ENCODE assay signal across 10 cellular contexts in the genomic region with DNA sequence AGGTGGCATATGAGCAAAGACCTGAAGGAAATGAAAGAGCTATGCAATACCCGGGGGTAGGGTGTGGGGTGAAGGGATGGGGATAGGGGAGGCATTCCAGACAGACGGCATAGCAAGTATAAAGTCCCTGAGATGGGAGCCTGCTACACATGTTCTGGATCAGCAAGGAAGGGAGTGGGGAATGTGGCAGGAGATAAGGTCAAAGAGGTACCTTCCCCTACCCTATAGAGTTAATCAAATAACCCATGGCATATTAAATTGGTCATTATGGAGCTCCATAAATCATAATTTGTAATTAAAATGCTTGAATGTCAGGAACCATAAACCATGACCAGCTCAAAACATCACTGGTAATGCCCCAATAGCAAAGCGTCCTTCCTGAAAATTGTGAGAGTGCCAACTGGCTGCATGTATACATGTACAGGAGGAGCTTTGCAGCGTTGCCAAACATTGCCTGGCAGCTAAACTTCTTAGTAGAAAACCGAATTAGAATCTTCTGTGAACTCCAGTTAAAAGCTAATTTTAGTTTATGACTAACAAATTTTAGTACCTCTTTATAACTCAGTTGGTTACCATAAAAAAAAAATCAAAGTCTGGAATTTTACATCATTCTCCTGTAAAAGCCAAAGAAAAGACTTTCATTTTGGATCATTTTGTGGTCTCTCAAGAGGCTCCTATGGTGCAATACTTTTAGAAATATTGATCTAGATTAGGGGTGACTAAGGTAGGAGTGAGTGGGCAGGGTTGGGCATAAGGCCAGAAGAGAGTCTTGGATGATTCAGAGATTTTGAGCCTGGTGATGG.
A peak's percentile ranks its signal among the peaks of the same experiment; 100 is the strongest.
DNase-seq lines count a peak whose midpoint lies in the region; FAIRE-seq lines count a peak whose summit lies in the region.
"Had no signal": no experiment of that assay in that cellular context is flagged by ENCODE, and none has a peak within 500 bp of the region (broad histone marks: within the 10 kb centered on the region; RNA-seq: fewer than 3 reads in every experiment).

No MANE protein-coding gene starts in this region.

- no peak for FAIRE-seq in GM19239 (lab: Jason Lieb, UNC)

- peak; percentile 42 for DNase-seq in stimulated activated naive CD4-positive, alpha-beta T cell treated with Interleukin-2 at 50 U/mL for 16 hours (lab: John Stamatoyannopoulos, UW)
- DNase-seq in stimulated activated naive CD4-positive, alpha-beta T cell (lab: John Stamatoyannopoulos, UW) = no peak
- peak; percentile 74 for DNase-seq in activated CD8-positive, alpha-beta memory T cell treated with anti-CD3 and anti-CD28 coated beads, Interleukin-2, amount 50 U/mL, for 48 hours
- DNase-seq in inferior parietal cortex (ENCODE audit: extremely low spot score) (peak; percentile 56), NCI-H2196 (lab: John Stamatoyannopoulos, UW; ENCODE audit: unreplicated experiment) (no peak), GM19239 (ENCODE audit: insufficient read length, low spot score) (no peak), cerebellar nuclear complex (lab: John Stamatoyannopoulos, UW) (no peak)
- no peak for DNase-seq in central memory CD4-positive, alpha-beta T cell
- DNase-seq: mesendoderm, NCI-H146 had no signal

Comparison
In these comparisons a context has a peak if more than half of its experiments do, and no peak if none do; other contexts are left out.
1. DNase-seq: peak in stimulated activated naive CD4-positive, alpha-beta T cell treated with Interleukin-2 at 50 U/mL for 16 hours (single experiment), activated CD8-positive, alpha-beta memory T cell treated with anti-CD3 and anti-CD28 coated beads, Interleukin-2, amount 50 U/mL, for 48 hours (single experiment) and inferior parietal cortex (single experiment); none in stimulated activated naive CD4-positive, alpha-beta T cell (0 of 6), NCI-H2196 (single experiment), GM19239 (single experiment), central memory CD4-positive, alpha-beta T cell (single experiment) and cerebellar nuclear complex (0 of 2).